8 cellular contexts compared by ENCODE assay signal in genomic region chr5:177358333-177358939, GRCh38. TPM values are rescaled to one million over a fixed set of nuclear protein-coding genes. Genes with fewer than 3 reads are reported as not detected.
DNase-seq lines count a peak whose midpoint lies in the region; ATAC-seq and TF ChIP-seq lines count a peak whose summit lies in the region.

No MANE protein-coding gene starts in this region.

- no peaks in the 10 kb centered on the region for H3K36me3 Mint-ChIP-seq in activated naive CD4-positive, alpha-beta T cell treated with anti-CD3 and anti-CD28 coated beads for 36 hours (ENCODE audit: low read depth)
- peaks cover 6% of the 10 kb centered on the region in 2 donors for H3K36me3 Mint-ChIP-seq in activated T-cell treated with anti-CD3 and anti-CD28 coated beads, Interleukin-2, amount 50 U/mL, for 72 hours (ENCODE audit: insufficient read depth in 2 of 2)

- H3K4me3 ChIP-seq in left lung (peak overlapping the region; percentile 15 to 61), tibial artery (peak overlapping the region; percentile 22 to 43)

- H3K27me3 ChIP-seq in left lung = no peaks in the 10 kb centered on the region
- peaks cover 0 to 13% of the 10 kb centered on the region in 2 donors for H3K27me3 ChIP-seq in tibial artery

- intact Hi-C loops in activated naive CD4-positive, alpha-beta T cell treated with anti-CD3 and anti-CD28 coated beads for 36 hours (cut with micrococcal nuclease) = loop anchor here (5.0 kb wide), 1 partner anchor 226 kb away; the partner anchor contains the start of gene NSD1
- intact Hi-C loops in left lung (cut with DNase I) (no loop called here), tibial artery (cut with DNase I; ENCODE audit: low total_unique reads) (no loop called here)

- H3K4me3 Mint-ChIP-seq in activated naive CD4-positive, alpha-beta T cell treated with anti-CD3 and anti-CD28 coated beads for 36 hours = peak overlapping the region; percentile 88
- peak overlapping the region; percentile 73 to 87 for H3K4me3 Mint-ChIP-seq in activated T-cell treated with anti-CD3 and anti-CD28 coated beads, Interleukin-2, amount 50 U/mL, for 72 hours

- peaks cover 7% of the 10 kb centered on the region for H3K9me3 Mint-ChIP-seq in activated naive CD4-positive, alpha-beta T cell treated with anti-CD3 and anti-CD28 coated beads for 36 hours
- peaks cover 0 to 1% of the 10 kb centered on the region in 2 donors for H3K9me3 Mint-ChIP-seq in activated T-cell treated with anti-CD3 and anti-CD28 coated beads, Interleukin-2, amount 50 U/mL, for 72 hours

- CTCF ChIA-PET in activated naive CD4-positive, alpha-beta T cell treated with anti-CD3 and anti-CD28 coated beads for 36 hours (lab: Charles Lee) = interaction anchor here (0.8 to 6.3 kb wide), 6 partner anchors 10 to 49 kb away, joined by 3 to 50 read pairs (median 4); no protein-coding TSS in a partner anchor

- H3K9me3 ChIP-seq in left lung (no peaks in the 10 kb centered on the region), tibial artery (no peaks in the 10 kb centered on the region)

- peaks cover 69% of the 10 kb centered on the region for H3K4me1 Mint-ChIP-seq in activated naive CD4-positive, alpha-beta T cell treated with anti-CD3 and anti-CD28 coated beads for 36 hours (ENCODE audit: low read depth)
- peaks cover 70% of the 10 kb centered on the region for H3K4me1 Mint-ChIP-seq in activated T-cell treated with anti-CD3 and anti-CD28 coated beads, Interleukin-2, amount 50 U/mL, for 72 hours (ENCODE audit: low read depth)

- ATAC-seq in activated T-cell treated with anti-CD3 and anti-CD28 coated beads, Interleukin-2, amount 50 U/mL, for 72 hours (replicated peaks in 1 of 2) = no peak
- ATAC-seq in left lung = no peak

- peak overlapping the region; percentile 87 for H3K27ac Mint-ChIP-seq in activated naive CD4-positive, alpha-beta T cell treated with anti-CD3 and anti-CD28 coated beads for 36 hours
- H3K27ac Mint-ChIP-seq in activated T-cell treated with anti-CD3 and anti-CD28 coated beads, Interleukin-2, amount 50 U/mL, for 72 hours = peak overlapping the region; percentile 80

- H3K4me1 ChIP-seq in left lung (peaks cover 4 to 80% of the 10 kb centered on the region in 2 donors), tibial artery (peaks cover 0 to 23% (median 9%) of the 10 kb centered on the region in 4 donors)

- no peak for DNase-seq in activated naive CD4-positive, alpha-beta T cell treated with anti-CD3 and anti-CD28 coated beads for 36 hours
- no peak for DNase-seq in activated naive CD4-positive, alpha-beta T cell treated with Interleukin-2 at 50 U/mL for 16 hours
- no peak for DNase-seq in activated T-cell treated with anti-CD3 and anti-CD28 coated beads, Interleukin-2, amount 50 U/mL, for 72 hours
- DNase-seq in left lung (no peak), tibial artery (no peak), NCI-H1417 treated with DMSO at 0.1 percent for 48 hours (lab: John Stamatoyannopoulos, UW) (no peak), RKO (ENCODE audit: low spot score) (no peak)
- no peak for DNase-seq in stimulated activated CD4-positive, alpha-beta T cell treated with anti-CD3 and anti-CD28 coated beads, Interleukin-2, amount 100 ng/mL, for 48 hours

- H3K27ac ChIP-seq in left lung (peak overlapping the region in 1 of 2 donors; percentile 92), tibial artery (no peak overlapping the region)

- H3K27me3 Mint-ChIP-seq in activated naive CD4-positive, alpha-beta T cell treated with anti-CD3 and anti-CD28 coated beads for 36 hours (ENCODE audit: low read depth) = no peaks in the 10 kb centered on the region
- no peaks in the 10 kb centered on the region for H3K27me3 Mint-ChIP-seq in activated T-cell treated with anti-CD3 and anti-CD28 coated beads, Interleukin-2, amount 50 U/mL, for 72 hours (ENCODE audit: low read depth)

- H3K36me3 ChIP-seq in left lung (no peaks in the 10 kb centered on the region), tibial artery (no peaks in the 10 kb centered on the region)

- TF ChIP-seq CTCF in left lung (IDR thresholded peaks at IDR 0.05) (no peak), tibial artery (IDR thresholded peaks at IDR 0.05) (no peak)

RNA-seq across cellular contexts. Expression of gene RGS14, which starts 0.7 kb away (rescaled TPM):
- total RNA-seq in activated naive CD4-positive, alpha-beta T cell treated with anti-CD3 and anti-CD28 coated beads for 36 hours = 10 to 100 TPM; 34.6 to 39.2 TPM
- total RNA-seq in activated T-cell treated with anti-CD3 and anti-CD28 coated beads, Interleukin-2, amount 50 U/mL, for 72 hours = 10 to 100 TPM; 41.3 to 50.8 TPM
- 10 to 100 TPM; 14.2 to 28.2 TPM for total RNA-seq in left lung

RNA-seq across cellular contexts. Expression of gene LMAN2, which starts 7.0 kb away (rescaled TPM):
- 10 to 100 TPM; 82.2 to 83.9 TPM for total RNA-seq in activated naive CD4-positive, alpha-beta T cell treated with anti-CD3 and anti-CD28 coated beads for 36 hours
- 100 to 1,000 TPM; 115 to 124 TPM for total RNA-seq in activated T-cell treated with anti-CD3 and anti-CD28 coated beads, Interleukin-2, amount 50 U/mL, for 72 hours
- 100 to 1,000 TPM; 133 to 155 TPM for total RNA-seq in left lung

RNA-seq across cellular contexts. Expression of gene SLC34A1, which starts 25.8 kb away (rescaled TPM):
- total RNA-seq in activated naive CD4-positive, alpha-beta T cell treated with anti-CD3 and anti-CD28 coated beads for 36 hours = not detected
- total RNA-seq in activated T-cell treated with anti-CD3 and anti-CD28 coated beads, Interleukin-2, amount 50 U/mL, for 72 hours = under 1 TPM; 0.19 to 0.21 TPM
- not detected for total RNA-seq in left lung

RNA-seq across cellular contexts. Expression of gene PFN3, which starts 42.0 kb away (rescaled TPM):
- not detected for total RNA-seq in activated naive CD4-positive, alpha-beta T cell treated with anti-CD3 and anti-CD28 coated beads for 36 hours
- not detected for total RNA-seq in activated T-cell treated with anti-CD3 and anti-CD28 coated beads, Interleukin-2, amount 50 U/mL, for 72 hours
- not detected for total RNA-seq in left lung

RNA-seq across cellular contexts. Expression of gene MXD3, which starts 46.7 kb away (rescaled TPM):
- total RNA-seq in activated naive CD4-positive, alpha-beta T cell treated with anti-CD3 and anti-CD28 coated beads for 36 hours = 10 to 100 TPM; 45.0 to 51.7 TPM
- total RNA-seq in activated T-cell treated with anti-CD3 and anti-CD28 coated beads, Interleukin-2, amount 50 U/mL, for 72 hours = 10 to 100 TPM; 44.2 to 61.1 TPM
- total RNA-seq in left lung = 10 to 100 TPM; 10.8 to 12.4 TPM
